In genomic region chr11:88305430-88305829, GRCh38 we compare ENCODE assay signal across 20 cellular contexts. TPM values are rescaled to one million over a fixed set of nuclear protein-coding genes. Genes with fewer than 3 reads are reported as not detected.
DNase-seq lines count a peak whose midpoint lies in the region; ATAC-seq, FAIRE-seq and TF ChIP-seq lines count a peak whose summit lies in the region.
"Had no signal": no experiment of that assay in that cellular context is flagged by ENCODE, and none has a peak within 500 bp of the region (broad histone marks: within the 10 kb centered on the region; RNA-seq: fewer than 3 reads in every experiment).

No MANE protein-coding gene starts in this region.

- H3K4me3 ChIP-seq in CD4-positive, CD25-positive, alpha-beta regulatory T cell (ENCODE audit: low read depth, low read length): no peak overlapping the region
- no peak overlapping the region for H3K4me3 ChIP-seq in H1 (ENCODE audit: extremely low read depth in 1 of 4, insufficient read depth in 2 of 4, low read depth in 3 of 4, low read length in 4 of 4)
- H3K4me3 ChIP-seq: GM23248 had no signal

- H3K23me2 ChIP-seq in H1 (ENCODE audit: low read depth, low read length): no peaks in the 10 kb centered on the region; the same call in 1 of the 2 replicates

- peaks cover 76% of the 10 kb centered on the region for H3K36me3 Mint-ChIP-seq in T-helper 1 cell treated with Interleukin-12 subunit alpha and Interleukin-12 subunit beta and Interleukin-4 antibody, amounts not matched to agents 30 μg/mL and 1 μg/mL, for 36 hours (ENCODE audit: low read depth)
- peaks cover 78% of the 10 kb centered on the region for H3K36me3 Mint-ChIP-seq in CD4-positive, CD25-positive, alpha-beta regulatory T cell
- peaks cover 83% of the 10 kb centered on the region for H3K36me3 Mint-ChIP-seq in T-cell

- no peak overlapping the region for H4K5ac ChIP-seq in H1 (ENCODE audit: insufficient read length, low read depth, low read length)

- TF ChIP-seq RAD21 in H1 (IDR thresholded peaks at IDR 0.05 in 1 of 2, conservative IDR thresholded peaks at IDR 0.05 in 1 of 2; ENCODE audit: low read depth in 2 of 2, low read length in 2 of 2): no peak

- no peak overlapping the region for H3K14ac ChIP-seq in H1 (ENCODE audit: insufficient read length)

- H2BK12ac ChIP-seq in H1 (ENCODE audit: low read depth, low read length): no peak overlapping the region

- FAIRE-seq in H1 (lab: Jason Lieb, UNC): no peak
- FAIRE-seq: G401.6 had no signal

- H2BK15ac ChIP-seq in H1 (ENCODE audit: low read length): no peak overlapping the region

- H3K9ac ChIP-seq in H1 (replicated peaks in 1 of 4; ENCODE audit: extremely low read depth in 1 of 4, low read depth in 3 of 4, low read length in 3 of 4): no peak overlapping the region
- H3K9ac ChIP-seq: GM23248 had no signal

- no peak overlapping the region for H3K4ac ChIP-seq in H1 (replicated peaks; ENCODE audit: insufficient read length, low read depth, low read length)

- no peak for ATAC-seq in CD4-positive, CD25-positive, alpha-beta regulatory T cell (ENCODE audit: low read depth in 2 of 2)
- ATAC-seq in T-cell (replicated peaks in 1 of 4): no peak
- ATAC-seq: PC-3 had no signal

- CTCF ChIA-PET in T-cell (lab: Charles Lee): interaction anchor here in 1 of 2 donors (0.6 kb wide), 1 partner anchor 24 kb away, joined by 4 read pairs; no protein-coding TSS in a partner anchor
- CTCF ChIA-PET in H1 (lab: Charles Lee; ENCODE audit: partially characterized antibody): no interaction called here

- no peak overlapping the region for H2BK20ac ChIP-seq in H1 (ENCODE audit: low read length)

- peaks cover 7% of the 10 kb centered on the region for H3K79me1 ChIP-seq in H1 (ENCODE audit: low read depth, low read length)

- H2BK120ac ChIP-seq in H1 (replicated peaks; ENCODE audit: low read depth, low read length): no peak overlapping the region

- H3K4me3 Mint-ChIP-seq in T-helper 1 cell treated with Interleukin-12 subunit alpha and Interleukin-12 subunit beta and Interleukin-4 antibody, amounts not matched to agents 30 μg/mL and 1 μg/mL, for 36 hours: no peak overlapping the region
- H3K4me3 Mint-ChIP-seq in CD4-positive, CD25-positive, alpha-beta regulatory T cell: no peak overlapping the region
- no peak overlapping the region for H3K4me3 Mint-ChIP-seq in T-cell

- H3K27ac ChIP-seq in CD4-positive, CD25-positive, alpha-beta regulatory T cell (ENCODE audit: insufficient read depth, low read length, poor library complexity, severe bottlenecking): no peak overlapping the region
- H3K27ac ChIP-seq in H1 (ENCODE audit: low read depth, low read length): 0 out of 2 replicates have a peak overlapping the region, but pooled peaks have one; percentile 45
- H3K27ac ChIP-seq: 22Rv1, C4-2B, GM23248, RWPE1 had no signal

- no peak overlapping the region for H3K4me2 ChIP-seq in H1 (ENCODE audit: insufficient read depth in 1 of 2, low read depth in 2 of 2, low read length in 2 of 2)

- WGBS in H1 (ENCODE audit: extremely low coverage in 1 of 2, insufficient coverage in 1 of 2, insufficient read length in 1 of 2, insufficient replicate concordance in 2 of 2, low coverage in 1 of 2, low lambda C conversion rate in 2 of 2, missing lambda C conversion rate in 1 of 2), 2 experiments: 88% methylated on average over 1 of the region's 1 CpG; no CpG with 5 or more reads in 1 of the 2 experiments

- no peak overlapping the region for H4K8ac ChIP-seq in H1 (ENCODE audit: extremely low read depth, insufficient read depth, low read length)

- peak overlapping the region; percentile 10 for H3K27ac Mint-ChIP-seq in T-helper 1 cell treated with Interleukin-12 subunit alpha and Interleukin-12 subunit beta and Interleukin-4 antibody, amounts not matched to agents 30 μg/mL and 1 μg/mL, for 36 hours
- peak overlapping the region in 2 of 3 donors; percentile 64 to 82 for H3K27ac Mint-ChIP-seq in CD4-positive, CD25-positive, alpha-beta regulatory T cell
- peak overlapping the region; percentile 8 to 50 for H3K27ac Mint-ChIP-seq in T-cell

- H2AK5ac ChIP-seq in H1 (ENCODE audit: low read depth, low read length): no peak overlapping the region

- no peak overlapping the region for H3K56ac ChIP-seq in H1 (replicated peaks; ENCODE audit: insufficient read length, low read depth, low read length)

- peaks cover 45% of the 10 kb centered on the region for H3K36me3 ChIP-seq in CD4-positive, CD25-positive, alpha-beta regulatory T cell (ENCODE audit: control insufficient read depth, insufficient read depth, low read length)
- peaks cover 3 to 62% (median 27%) of the 10 kb centered on the region in 4 experiments; a peak in 7 of 8 replicates for H3K36me3 ChIP-seq in H1 (ENCODE audit: control insufficient read depth in 2 of 4, insufficient read depth in 4 of 4, low read length in 3 of 4)

- no peak for TF ChIP-seq POLR2A in H1 (IDR thresholded peaks at IDR 0.05; ENCODE audit: control extremely low read depth in 1 of 2, low read depth in 2 of 2, low read length in 2 of 2)

- no peak overlapping the region for H2AFZ ChIP-seq in H1 (ENCODE audit: low read length)
- H2AFZ ChIP-seq: GM23248 had no signal

- H3K27me3 Mint-ChIP-seq in T-helper 1 cell treated with Interleukin-12 subunit alpha and Interleukin-12 subunit beta and Interleukin-4 antibody, amounts not matched to agents 30 μg/mL and 1 μg/mL, for 36 hours (ENCODE audit: low read depth): no peaks in the 10 kb centered on the region
- H3K27me3 Mint-ChIP-seq in CD4-positive, CD25-positive, alpha-beta regulatory T cell: no peaks in the 10 kb centered on the region
- no peaks in the 10 kb centered on the region for H3K27me3 Mint-ChIP-seq in T-cell

- H3K9me3 Mint-ChIP-seq in T-helper 1 cell treated with Interleukin-12 subunit alpha and Interleukin-12 subunit beta and Interleukin-4 antibody, amounts not matched to agents 30 μg/mL and 1 μg/mL, for 36 hours: peaks cover 8% of the 10 kb centered on the region
- peaks cover 0 to 4% (median 0%) of the 10 kb centered on the region in 7 donors for H3K9me3 Mint-ChIP-seq in CD4-positive, CD25-positive, alpha-beta regulatory T cell
- no peaks in the 10 kb centered on the region for H3K9me3 Mint-ChIP-seq in T-cell

- no peak for DNase-seq in T-helper 1 cell
- no peak for DNase-seq in CD4-positive, CD25-positive, alpha-beta regulatory T cell
- no peak for DNase-seq in T-cell
- no peak for DNase-seq in H1 (ENCODE audit: low read depth in 1 of 2, low spot score in 2 of 2)
- DNase-seq in NCI-H2081 treated with DMSO at 0.1 percent for 48 hours (lab: John Stamatoyannopoulos, UW): no peak
- DNase-seq in activated CD4-positive, CD25-positive, alpha-beta regulatory T cell (lab: John Stamatoyannopoulos, UW): no peak
- DNase-seq in NCI-H2171 (lab: John Stamatoyannopoulos, UW): no peak
- DNase-seq: AML-193, Caco-2, GM23248, NCI-H1105, NCI-H2081, NCI-H524, PC-3, SIG-M5 had no signal

- no peak overlapping the region; the same call in 1 of the 2 replicates for H3K18ac ChIP-seq in H1 (ENCODE audit: extremely low read depth, low read length)

- H4K20me1 ChIP-seq in H1 (replicated peaks in 1 of 2; ENCODE audit: control insufficient read depth in 1 of 2, insufficient read depth in 2 of 2, low read length in 2 of 2): no peaks in the 10 kb centered on the region

- no peak overlapping the region for H2BK5ac ChIP-seq in H1 (ENCODE audit: low read depth, low read length)

- POLR2A ChIA-PET in T-cell (lab: Charles Lee) (no interaction called here), H1 (lab: Charles Lee; ENCODE audit: partially characterized antibody) (interaction anchor here (0.8 to 5.0 kb wide), 2 partner anchors 22 to 32 kb away, joined by 3 to 50 read pairs; partner anchors contain the start of gene CTSC)

- no peaks in the 10 kb centered on the region for H3K27me3 ChIP-seq in CD4-positive, CD25-positive, alpha-beta regulatory T cell (ENCODE audit: control insufficient read depth, insufficient read depth, low read length)
- H3K27me3 ChIP-seq in H1 (replicated peaks in 1 of 4; ENCODE audit: control insufficient read depth in 3 of 4, extremely low read depth in 1 of 4, insufficient read depth in 3 of 4, low read length in 3 of 4): no peaks in the 10 kb centered on the region

- H3K4me1 Mint-ChIP-seq in T-helper 1 cell treated with Interleukin-12 subunit alpha and Interleukin-12 subunit beta and Interleukin-4 antibody, amounts not matched to agents 30 μg/mL and 1 μg/mL, for 36 hours (ENCODE audit: low read depth): peaks cover 38% of the 10 kb centered on the region
- H3K4me1 Mint-ChIP-seq in CD4-positive, CD25-positive, alpha-beta regulatory T cell: peaks cover 28 to 59% (median 55%) of the 10 kb centered on the region in 4 donors
- H3K4me1 Mint-ChIP-seq in T-cell: peaks cover 32 to 49% (median 40%) of the 10 kb centered on the region in 3 donors

- peaks cover 6% of the 10 kb centered on the region for H3K4me1 ChIP-seq in CD4-positive, CD25-positive, alpha-beta regulatory T cell (ENCODE audit: control insufficient read depth, insufficient read depth, low read length, poor library complexity, severe bottlenecking)
- peaks cover 5 to 22% (median 18%) of the 10 kb centered on the region in 4 experiments; a peak in 6 of 7 replicates for H3K4me1 ChIP-seq in H1 (replicated peaks in 1 of 4; ENCODE audit: control insufficient read depth in 3 of 4, insufficient read depth in 4 of 4, low read length in 3 of 4)

- H3K23ac ChIP-seq in H1 (ENCODE audit: insufficient read length): no peak overlapping the region

- TF ChIP-seq CTCF in H1 (IDR thresholded peaks at IDR 0.05; ENCODE audit: control extremely low read depth in 1 of 3, insufficient read depth in 1 of 3, low read depth in 1 of 3, low read length in 3 of 3): no peak

- no peaks in the 10 kb centered on the region for H3K9me3 ChIP-seq in CD4-positive, CD25-positive, alpha-beta regulatory T cell (ENCODE audit: control insufficient read depth in 2 of 2, low read length in 2 of 2)
- no peaks in the 10 kb centered on the region for H3K9me3 ChIP-seq in H1 (ENCODE audit: insufficient read depth in 2 of 2, low read depth in 1 of 2, low read length in 1 of 2)
- H3K9me3 ChIP-seq: Caco-2 had no signal

- H4K91ac ChIP-seq in H1 (replicated peaks; ENCODE audit: insufficient read length, low read length): no peak overlapping the region

- TF ChIP-seq EP300 in H1 (IDR thresholded peaks at IDR 0.05; ENCODE audit: borderline replicate concordance in 1 of 2, low read depth in 2 of 2, low read length in 2 of 2): no peak

- peaks cover 0 to 53% of the 10 kb centered on the region in 2 experiments; a peak in 3 of 4 replicates for H3K79me2 ChIP-seq in H1 (ENCODE audit: control insufficient read depth in 1 of 2, insufficient read depth in 2 of 2, low read length in 2 of 2)

RNA-seq across cellular contexts. Expression of gene CTSC, which starts 32.1 kb away (rescaled TPM):
- 88.8 TPM for total RNA-seq in CD4-positive, CD25-positive, alpha-beta regulatory T cell
- 100 to 1,000 TPM; 163 to 306 (median 236) TPM for polyA plus RNA-seq in CD4-positive, CD25-positive, alpha-beta regulatory T cell
- total RNA-seq in T-cell: 10 to 100 TPM; 42.7 to 64.5 (median 56.1) TPM
- 362 and 369 TPM in 2 replicates for total RNA-seq in H1 (2021; fragmentation: NEBNext Ultra II Directional; extraction: Animal tissue kit (Norgen Biotek cat#: 25700))
- 225 and 347 TPM in 2 replicates for polyA plus RNA-seq in H1 (2011; rRNA removed)
- polyA plus RNA-seq in H1 (2011; cell fraction: cytosol; rRNA removed): 320 TPM
- polyA plus RNA-seq in H1 (2011; cell fraction: nucleus; rRNA removed): 200 TPM
- 345 to 487 TPM (median 367 TPM) in 4 replicates for polyA plus RNA-seq in H1 (2012, experiment 1 of 2)
- polyA plus RNA-seq in H1 (2012, experiment 2 of 2): 182 TPM
- 653 TPM for polyA plus RNA-seq in H1 (2013, experiment 1 of 2)
- polyA plus RNA-seq in H1 (2013, experiment 2 of 2): 644 TPM
- polyA minus RNA-seq in H1 (2011; rRNA and poly(A)+ RNA removed): 275 and 478 TPM in 2 replicates
- 318 TPM for polyA minus RNA-seq in H1 (2011; cell fraction: cytosol; rRNA and poly(A)+ RNA removed)
- 435 TPM for polyA minus RNA-seq in H1 (2011; cell fraction: nucleus; rRNA and poly(A)+ RNA removed)

Comparison
In these comparisons a context has a peak if more than half of its experiments do, and no peak if none do; other contexts are left out.
1. H3K27ac Mint-ChIP-seq: peak in every context shown above with its lines; median percentile 73 in CD4-positive, CD25-positive, alpha-beta regulatory T cell; 29 in T-cell; 10 in T-helper 1 cell treated with Interleukin-12 subunit alpha and Interleukin-12 subunit beta and Interleukin-4 antibody, amounts not matched to agents 30 μg/mL and 1 μg/mL, for 36 hours.